ENCODE assay signal across 1 cellular context in the genomic region with DNA sequence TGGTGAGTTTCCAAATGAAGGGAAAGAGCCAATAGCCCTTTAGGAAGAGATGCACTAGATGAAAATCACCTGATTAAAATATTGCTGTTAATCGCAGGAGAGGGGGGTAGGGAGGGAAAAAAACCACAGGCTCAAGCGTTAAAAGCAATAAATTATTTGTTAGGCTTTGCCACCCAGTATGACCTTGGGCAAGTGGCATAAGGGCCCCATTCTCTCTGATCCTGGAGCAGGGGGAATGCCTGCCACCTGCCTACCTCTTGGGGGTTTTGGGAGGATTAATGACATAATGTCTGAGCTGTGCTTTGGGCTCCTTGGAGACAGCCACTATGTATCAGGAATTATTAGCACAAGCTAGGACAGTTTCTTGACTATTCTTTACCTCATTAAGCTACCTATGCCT.
TF ChIP-seq lines count a peak whose summit lies in the region.

No MANE protein-coding gene starts in this region.

TF ChIP-seq in GM23338, 12 proteins besides CTCF, POLR2A, EP300 and RAD21 (continued from another document):
- TF ChIP-seq, protein P1, sequence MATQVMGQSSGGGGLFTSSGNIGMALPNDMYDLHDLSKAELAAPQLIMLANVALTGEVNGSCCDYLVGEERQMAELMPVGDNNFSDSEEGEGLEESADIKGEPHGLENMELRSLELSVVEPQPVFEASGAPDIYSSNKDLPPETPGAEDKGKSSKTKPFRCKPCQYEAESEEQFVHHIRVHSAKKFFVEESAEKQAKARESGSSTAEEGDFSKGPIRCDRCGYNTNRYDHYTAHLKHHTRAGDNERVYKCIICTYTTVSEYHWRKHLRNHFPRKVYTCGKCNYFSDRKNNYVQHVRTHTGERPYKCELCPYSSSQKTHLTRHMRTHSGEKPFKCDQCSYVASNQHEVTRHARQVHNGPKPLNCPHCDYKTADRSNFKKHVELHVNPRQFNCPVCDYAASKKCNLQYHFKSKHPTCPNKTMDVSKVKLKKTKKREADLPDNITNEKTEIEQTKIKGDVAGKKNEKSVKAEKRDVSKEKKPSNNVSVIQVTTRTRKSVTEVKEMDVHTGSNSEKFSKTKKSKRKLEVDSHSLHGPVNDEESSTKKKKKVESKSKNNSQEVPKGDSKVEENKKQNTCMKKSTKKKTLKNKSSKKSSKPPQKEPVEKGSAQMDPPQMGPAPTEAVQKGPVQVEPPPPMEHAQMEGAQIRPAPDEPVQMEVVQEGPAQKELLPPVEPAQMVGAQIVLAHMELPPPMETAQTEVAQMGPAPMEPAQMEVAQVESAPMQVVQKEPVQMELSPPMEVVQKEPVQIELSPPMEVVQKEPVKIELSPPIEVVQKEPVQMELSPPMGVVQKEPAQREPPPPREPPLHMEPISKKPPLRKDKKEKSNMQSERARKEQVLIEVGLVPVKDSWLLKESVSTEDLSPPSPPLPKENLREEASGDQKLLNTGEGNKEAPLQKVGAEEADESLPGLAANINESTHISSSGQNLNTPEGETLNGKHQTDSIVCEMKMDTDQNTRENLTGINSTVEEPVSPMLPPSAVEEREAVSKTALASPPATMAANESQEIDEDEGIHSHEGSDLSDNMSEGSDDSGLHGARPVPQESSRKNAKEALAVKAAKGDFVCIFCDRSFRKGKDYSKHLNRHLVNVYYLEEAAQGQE (IDR thresholded peaks at IDR 0.05; ENCODE audit: unreplicated experiment): no peak
